ENCODE assay signal across 8 cellular contexts in genomic region chr19:12913011-12913561, GRCh38. TPM values are rescaled to one million over a fixed set of nuclear protein-coding genes. Genes with fewer than 3 reads are reported as not detected.
DNase-seq lines count a peak whose midpoint lies in the region; ATAC-seq and TF ChIP-seq lines count a peak whose summit lies in the region.

No MANE protein-coding gene starts in this region.

- DNase-seq in activated CD8-positive, alpha-beta memory T cell treated with anti-CD3 and anti-CD28 coated beads, Interleukin-2, amount 10 ng/mL, durations not matched to agents 7 days and 5 days, result no peak
- no peak for DNase-seq in activated CD8-positive, alpha-beta memory T cell treated with anti-CD3 and anti-CD28 coated beads, Interleukin-2, amount 50 U/mL, for 48 hours
- peak; percentile 80 for DNase-seq in SHP77 treated with DMSO at 0.1 percent for 48 hours (lab: John Stamatoyannopoulos, UW)
- DNase-seq in fibroblast of pulmonary artery (ENCODE audit: low read depth), result peak; percentile 83
- DNase-seq in neural crest cell (ENCODE audit: low read depth, low spot score), result no peak
- no peak for DNase-seq in SIG-M5 treated with dmso at 0.1 percent for 504 hours (lab: John Stamatoyannopoulos, UW; ENCODE audit: unreplicated experiment)

- H3K27me3 Mint-ChIP-seq in activated CD8-positive, alpha-beta memory T cell treated with anti-CD3 and anti-CD28 coated beads, Interleukin-2, amount 10 ng/mL, durations not matched to agents 7 days and 5 days, result no peaks in the 10 kb centered on the region
- peaks cover 8% of the 10 kb centered on the region for H3K27me3 Mint-ChIP-seq in neural crest cell (ENCODE audit: low read depth)

- TF ChIP-seq CTCF in fibroblast of pulmonary artery (IDR thresholded peaks at IDR 0.05; ENCODE audit: low read length, missing control alignments), result no peak
- no peak for TF ChIP-seq CTCF in neural crest cell (conservative IDR thresholded peaks at IDR 0.05)

- ATAC-seq in activated CD8-positive, alpha-beta memory T cell treated with anti-CD3 and anti-CD28 coated beads, Interleukin-2, amount 10 ng/mL, durations not matched to agents 7 days and 5 days, result no peak
- ATAC-seq in HG03469 (IDR thresholded peaks at IDR 0.05; ENCODE audit: unreplicated experiment), result no peak
- no peak for ATAC-seq in HG02571 (IDR thresholded peaks at IDR 0.05; ENCODE audit: unreplicated experiment)

- H3K27ac Mint-ChIP-seq in activated CD8-positive, alpha-beta memory T cell treated with anti-CD3 and anti-CD28 coated beads, Interleukin-2, amount 10 ng/mL, durations not matched to agents 7 days and 5 days, result peak overlapping the region; percentile 88
- H3K27ac Mint-ChIP-seq in neural crest cell (ENCODE audit: unreplicated experiment), result no peak overlapping the region

- CTCF ChIA-PET in activated CD8-positive, alpha-beta memory T cell treated with anti-CD3 and anti-CD28 coated beads, Interleukin-2, amount 10 ng/mL, durations not matched to agents 7 days and 5 days (lab: Charles Lee), result interaction anchor here (0.9 to 4.4 kb wide), 10 partner anchors 12 to 176 kb away, joined by 3 to 17 read pairs (median 6); partner anchors contain the start of genes GCDH and GET3

- H3K36me3 Mint-ChIP-seq in activated CD8-positive, alpha-beta memory T cell treated with anti-CD3 and anti-CD28 coated beads, Interleukin-2, amount 10 ng/mL, durations not matched to agents 7 days and 5 days, result no peaks in the 10 kb centered on the region
- H3K36me3 Mint-ChIP-seq in neural crest cell (ENCODE audit: low read depth), result no peaks in the 10 kb centered on the region

- H3K9me3 Mint-ChIP-seq in activated CD8-positive, alpha-beta memory T cell treated with anti-CD3 and anti-CD28 coated beads, Interleukin-2, amount 10 ng/mL, durations not matched to agents 7 days and 5 days (ENCODE audit: low read depth), result no peaks in the 10 kb centered on the region
- H3K9me3 Mint-ChIP-seq in neural crest cell, result no peaks in the 10 kb centered on the region

- H3K4me3 ChIP-seq in fibroblast of pulmonary artery (replicated peaks; ENCODE audit: low read depth, low read length), result no peak overlapping the region

- H3K4me1 Mint-ChIP-seq in activated CD8-positive, alpha-beta memory T cell treated with anti-CD3 and anti-CD28 coated beads, Interleukin-2, amount 10 ng/mL, durations not matched to agents 7 days and 5 days, result peaks cover 35% of the 10 kb centered on the region
- H3K4me1 Mint-ChIP-seq in neural crest cell, result peaks cover 27% of the 10 kb centered on the region

- H3K4me3 Mint-ChIP-seq in activated CD8-positive, alpha-beta memory T cell treated with anti-CD3 and anti-CD28 coated beads, Interleukin-2, amount 10 ng/mL, durations not matched to agents 7 days and 5 days, result no peak overlapping the region
- H3K4me3 Mint-ChIP-seq in neural crest cell, result peak overlapping the region; percentile 29

RNA-seq across cellular contexts. Expression of gene SYCE2, which starts 6.0 kb away (rescaled TPM):
- 1 to 10 TPM; 2.2 to 2.5 TPM for total RNA-seq in activated CD8-positive, alpha-beta memory T cell treated with anti-CD3 and anti-CD28 coated beads, Interleukin-2, amount 10 ng/mL, durations not matched to agents 7 days and 5 days
- 1.4 and 2.0 TPM in 2 replicates for total RNA-seq in neural crest cell

RNA-seq across cellular contexts. Expression of gene FARSA, which starts 20.4 kb away (rescaled TPM):
- 100 to 1,000 TPM in 1 of 2 experiments, 10 to 100 TPM in 1; 96.6 to 131 TPM for total RNA-seq in activated CD8-positive, alpha-beta memory T cell treated with anti-CD3 and anti-CD28 coated beads, Interleukin-2, amount 10 ng/mL, durations not matched to agents 7 days and 5 days
- total RNA-seq in neural crest cell, result 81.6 and 83.1 TPM in 2 replicates

RNA-seq across cellular contexts. Expression of gene GCDH, which starts 22.1 kb away (rescaled TPM):
- total RNA-seq in activated CD8-positive, alpha-beta memory T cell treated with anti-CD3 and anti-CD28 coated beads, Interleukin-2, amount 10 ng/mL, durations not matched to agents 7 days and 5 days, result 10 to 100 TPM; 38.7 to 46.1 TPM
- total RNA-seq in neural crest cell, result 46.7 and 48.3 TPM in 2 replicates

RNA-seq across cellular contexts. Expression of gene CALR, which starts 25.3 kb away (rescaled TPM):
- 100 to 1,000 TPM; 745 to 898 TPM for total RNA-seq in activated CD8-positive, alpha-beta memory T cell treated with anti-CD3 and anti-CD28 coated beads, Interleukin-2, amount 10 ng/mL, durations not matched to agents 7 days and 5 days
- 670 and 679 TPM in 2 replicates for total RNA-seq in neural crest cell

RNA-seq across cellular contexts. Expression of gene KLF1, which starts 26.1 kb away (rescaled TPM):
- under 1 TPM; 0.29 to 0.45 TPM for total RNA-seq in activated CD8-positive, alpha-beta memory T cell treated with anti-CD3 and anti-CD28 coated beads, Interleukin-2, amount 10 ng/mL, durations not matched to agents 7 days and 5 days
- total RNA-seq in neural crest cell, result 0.18 TPM in 1 of 2 replicates, not detected in the other

Comparison
In these comparisons a context has a peak if more than half of its experiments do, and no peak if none do; other contexts are left out.
1. DNase-seq: peak in SHP77 treated with DMSO at 0.1 percent for 48 hours (single experiment) and fibroblast of pulmonary artery (single experiment); none in activated CD8-positive, alpha-beta memory T cell treated with anti-CD3 and anti-CD28 coated beads, Interleukin-2, amount 10 ng/mL, durations not matched to agents 7 days and 5 days (single experiment), activated CD8-positive, alpha-beta memory T cell treated with anti-CD3 and anti-CD28 coated beads, Interleukin-2, amount 50 U/mL, for 48 hours (single experiment), neural crest cell (single experiment) and SIG-M5 treated with dmso at 0.1 percent for 504 hours (single experiment).